Comparison of ENCODE assay signal across 8 cellular contexts in genomic region chr4:110586137-110586850, GRCh38. TPM values are rescaled to one million over a fixed set of nuclear protein-coding genes. Genes with fewer than 3 reads are reported as not detected.
DNase-seq lines count a peak whose midpoint lies in the region; ATAC-seq and TF ChIP-seq lines count a peak whose summit lies in the region.

No MANE protein-coding gene starts in this region.

- H3K27me3 ChIP-seq in Caco-2 (replicated peaks; ENCODE audit: control insufficient read depth, insufficient read depth, low read length) (no peaks in the 10 kb centered on the region), thyroid gland (no peaks in the 10 kb centered on the region)

- H3K4me3 ChIP-seq in Caco-2 (ENCODE audit: low read depth, low read length), result no peak overlapping the region
- no peak overlapping the region for H3K4me3 ChIP-seq in Jurkat, Clone E6-1 (ENCODE audit: low read length)
- H3K4me3 ChIP-seq in thyroid gland (replicated peaks in 1 of 3), result no peak overlapping the region

- POLR2A ChIA-PET in Caco-2 (lab: Charles Lee), result no interaction called here
- POLR2A ChIA-PET in T-cell (lab: Charles Lee), result no interaction called here

- H3K4me3 Mint-ChIP-seq in Caco-2 (ENCODE audit: unreplicated experiment) (no peak overlapping the region), T-cell (no peak overlapping the region)

- no peak overlapping the region for H3K27ac ChIP-seq in thyroid gland

- peak; percentile 40 to 52 for TF ChIP-seq CTCF in Caco-2 (IDR thresholded peaks at IDR 0.05; ENCODE audit: insufficient read depth in 1 of 2, low read depth in 1 of 2, low read length in 1 of 2, severe bottlenecking in 1 of 2, unreplicated experiment in 1 of 2)
- TF ChIP-seq CTCF in thyroid gland (IDR thresholded peaks at IDR 0.05), result peak in 1 of 6 experiments; percentile 44

- no peak for TF ChIP-seq POLR2A in thyroid gland (IDR thresholded peaks at IDR 0.05)

- BruUV-seq in Caco-2 (replicated peaks; lab: Mats Ljungman, UMichigan), result no TSS peak

- ATAC-seq in T-cell (replicated peaks in 1 of 4), result no peak

- no peaks in the 10 kb centered on the region for H3K27me3 Mint-ChIP-seq in Caco-2 (ENCODE audit: insufficient read depth, unreplicated experiment)
- H3K27me3 Mint-ChIP-seq in T-cell, result peaks cover 13 to 19% of the 10 kb centered on the region in 2 donors

- no peaks in the 10 kb centered on the region for H3K36me3 Mint-ChIP-seq in Caco-2 (ENCODE audit: insufficient read depth, unreplicated experiment)
- no peaks in the 10 kb centered on the region for H3K36me3 Mint-ChIP-seq in T-cell

- CTCF ChIA-PET in Caco-2 (lab: Charles Lee), result interaction anchor here (0.6 kb wide), 1 partner anchor 380 kb away, joined by 3 read pairs; no protein-coding TSS in a partner anchor
- CTCF ChIA-PET in T-cell (lab: Charles Lee), result interaction anchor here in 1 of 2 donors (0.6 kb wide), 1 partner anchor 29 kb away, joined by 3 read pairs; no protein-coding TSS in a partner anchor

- no peaks in the 10 kb centered on the region for H3K36me3 ChIP-seq in Caco-2 (ENCODE audit: control insufficient read depth, insufficient read depth, low read length)
- no peaks in the 10 kb centered on the region for H3K36me3 ChIP-seq in thyroid gland

- H3K4me1 ChIP-seq in Caco-2 (no peaks in the 10 kb centered on the region), thyroid gland (no peaks in the 10 kb centered on the region)

- WGBS in thyroid gland, 2 donors, result 16 to 23% methylated on average over 6 of the region's 6 CpGs

- H3K9me3 Mint-ChIP-seq in Caco-2 (ENCODE audit: unreplicated experiment) (no peaks in the 10 kb centered on the region), T-cell (no peaks in the 10 kb centered on the region)

- H3K27ac Mint-ChIP-seq in Caco-2 (ENCODE audit: unreplicated experiment), result no peak overlapping the region
- H3K27ac Mint-ChIP-seq in T-cell, result no peak overlapping the region

- DNase-seq in Caco-2 (peak in 1 of 2 experiments; percentile 6), amniotic stem cell (lab: John Stamatoyannopoulos, UW) (peak; percentile 3), iris pigment epithelial cell (ENCODE audit: low read depth) (peak; percentile 85), thyroid gland (no peak), NCI-H146 (lab: John Stamatoyannopoulos, UW) (no peak), T-cell (no peak)
- peak; percentile 23 for DNase-seq in Jurkat, Clone E6-1 (ENCODE audit: low read depth, low spot score)
- no peak for DNase-seq in effector CD4-positive, alpha-beta T cell

- H3K4me1 Mint-ChIP-seq in Caco-2 (ENCODE audit: low read depth, unreplicated experiment), result no peaks in the 10 kb centered on the region
- H3K4me1 Mint-ChIP-seq in T-cell, result no peaks in the 10 kb centered on the region

- H3K9me3 ChIP-seq in Caco-2 (no peaks in the 10 kb centered on the region), thyroid gland (no peaks in the 10 kb centered on the region)

- intact Hi-C loops in Caco-2 (cut with micrococcal nuclease; ENCODE audit: unreplicated experiment) (loop anchor here (1.0 to 5.0 kb wide), 2 partner anchors 70 to 244 kb away; no protein-coding TSS in a partner anchor), thyroid gland (cut with DNase I) (no loop called here)

RNA-seq across cellular contexts. Expression of gene PITX2, which starts 36.6 kb away (rescaled TPM):
- total RNA-seq in Caco-2 (2022) (76.8 and 82.8 TPM in 2 replicates), thyroid gland (not detected), T-cell (not detected)
- polyA plus RNA-seq in Jurkat, Clone E6-1 (2012; ENCODE audit: insufficient read depth, insufficient read length), result 9.5 TPM

Comparison
In these comparisons a context has a peak if more than half of its experiments do, and no peak if none do; other contexts are left out.
1. DNase-seq: peak in Jurkat, Clone E6-1 (single experiment), amniotic stem cell (single experiment) and iris pigment epithelial cell (single experiment); none in thyroid gland (0 of 2), NCI-H146 (single experiment), effector CD4-positive, alpha-beta T cell (single experiment) and T-cell (0 of 34).
2. RNA of gene PITX2, which starts 36.6 kb away (total RNA-seq): 76.8 to 82.8 TPM in Caco-2; not detected in thyroid gland and not detected in T-cell; every median in the first group is over 10 times any median in the second.